ENCODE assay signal across 8 cellular contexts in genomic region chr6:134052776-134053120, GRCh38. TPM values are rescaled to one million over a fixed set of nuclear protein-coding genes. Genes with fewer than 3 reads are reported as not detected.
A peak's percentile ranks its signal among the peaks of the same experiment; 100 is the strongest.
DNase-seq lines count a peak whose midpoint lies in the region; ATAC-seq and TF ChIP-seq lines count a peak whose summit lies in the region.

No MANE protein-coding gene starts in this region.

- no peaks in the 10 kb centered on the region for H3K9me3 Mint-ChIP-seq in stimulated activated naive B cell treated with anti-CD40 and anti-IgM and Interleukin-4, amounts not matched to agents 10 μg/mL and 1 μg/mL and 100 μg/mL, for 72 hours

- H3K9ac ChIP-seq in HCT116 (ENCODE audit: low read length) = peak overlapping the region; percentile 66

- POLR2A ChIA-PET in HCT116 (lab: Charles Lee) = interaction anchor here (1.5 kb wide), 1 partner anchor 11 kb away, joined by 4 read pairs; no protein-coding TSS in a partner anchor

- peaks cover 5 to 11% of the 10 kb centered on the region in 2 donors for H3K4me1 Mint-ChIP-seq in stimulated activated naive B cell treated with anti-CD40 and anti-IgM and Interleukin-4, amounts not matched to agents 10 μg/mL and 1 μg/mL and 100 μg/mL, for 72 hours

- no peak for TF ChIP-seq CTCF in HCT116 (IDR thresholded peaks at IDR 0.05 in 2 of 3, conservative IDR thresholded peaks at IDR 0.05 in 1 of 3; ENCODE audit: borderline replicate concordance in 1 of 3, insufficient read depth in 1 of 3, low read depth in 2 of 3, low read length in 2 of 3)
- no peak for TF ChIP-seq CTCF in WI38 (IDR thresholded peaks at IDR 0.05; ENCODE audit: low read depth, low read length)
- no peak for TF ChIP-seq CTCF in hepatocyte (IDR thresholded peaks at IDR 0.05; ENCODE audit: poor library complexity)

- RAD21 ChIA-PET in HCT116 (lab: Charles Lee; ENCODE audit: low non-redundant PET in 1 of 2, low total read pairs in 2 of 2, uncharacterized antibody in 2 of 2, unreplicated experiment in 2 of 2) = interaction anchor here in 1 of 2 experiments (0.6 kb wide), 2 partner anchors 55 to 129 kb away, joined by 3 read pairs; no protein-coding TSS in a partner anchor

- peaks cover 0 to 6% of the 10 kb centered on the region in 2 donors for H3K27me3 Mint-ChIP-seq in stimulated activated naive B cell treated with anti-CD40 and anti-IgM and Interleukin-4, amounts not matched to agents 10 μg/mL and 1 μg/mL and 100 μg/mL, for 72 hours

- intact Hi-C loops in HCT116 (cut with micrococcal nuclease) = loop anchor here (5.0 kb wide), 1 partner anchor 75 kb away; no protein-coding TSS in a partner anchor

- H3K9me3 ChIP-seq in HCT116 (ENCODE audit: control insufficient read depth in 1 of 2, insufficient read depth in 1 of 2, low read depth in 1 of 2, low read length in 2 of 2) (no peaks in the 10 kb centered on the region), hepatocyte (ENCODE audit: low read depth) (no peaks in the 10 kb centered on the region)

- peaks cover 0 to 17% of the 10 kb centered on the region in 2 experiments; a peak in 3 of 4 replicates for H3K4me1 ChIP-seq in HCT116 (ENCODE audit: control insufficient read depth in 1 of 2, insufficient read depth in 2 of 2, low read length in 2 of 2)
- no peaks in the 10 kb centered on the region for H3K4me1 ChIP-seq in hepatocyte (ENCODE audit: insufficient read depth)

- TF ChIP-seq RAD21 in HCT116 (IDR thresholded peaks at IDR 0.05; ENCODE audit: low read depth) = no peak

- peak overlapping the region; percentile 90 to 96 for H3K4me3 Mint-ChIP-seq in stimulated activated naive B cell treated with anti-CD40 and anti-IgM and Interleukin-4, amounts not matched to agents 10 μg/mL and 1 μg/mL and 100 μg/mL, for 72 hours

- no peaks in the 10 kb centered on the region for H4K20me1 ChIP-seq in HCT116 (ENCODE audit: insufficient read depth)
- H4K20me1 ChIP-seq in hepatocyte (ENCODE audit: insufficient read depth, poor library complexity, severe bottlenecking) = no peaks in the 10 kb centered on the region

- H3K4me2 ChIP-seq in HCT116 (ENCODE audit: low read length) = peak overlapping the region; percentile 88
- H3K4me2 ChIP-seq in hepatocyte = peak overlapping the region; percentile 79

- WGBS in hepatocyte (ENCODE audit: low lambda C conversion rate, missing lambda C conversion rate) = 0% methylated on average over 1 of the region's 1 CpG

- no TSS peak for BruUV-seq in HCT116 (replicated peaks; lab: Mats Ljungman, UMichigan)

- H3K36me3 ChIP-seq in HCT116 (ENCODE audit: control insufficient read depth in 1 of 2, insufficient read depth in 2 of 2, low read length in 2 of 2) (no peaks in the 10 kb centered on the region), hepatocyte (replicated peaks; ENCODE audit: insufficient read depth, low read depth) (no peaks in the 10 kb centered on the region)

- H2AFZ ChIP-seq in HCT116 (ENCODE audit: low read depth, low read length, poor library complexity, severe bottlenecking) (peak overlapping the region; percentile 91), hepatocyte (no peak overlapping the region)

- ATAC-seq in HCT116 = no peak
- ATAC-seq in stimulated activated naive B cell treated with anti-CD40 and anti-IgM and Interleukin-4, amounts not matched to agents 10 μg/mL and 1 μg/mL and 100 μg/mL, for 72 hours (replicated peaks) = no peak
- ATAC-seq in GM19467 (IDR thresholded peaks at IDR 0.05; ENCODE audit: unreplicated experiment) = no peak

- no peak overlapping the region for H3K27ac ChIP-seq in HCT116 (ENCODE audit: low read depth, low read length)
- H3K27ac ChIP-seq in hepatocyte = no peak overlapping the region

- CTCF ChIA-PET in HCT116 (lab: Charles Lee) = interaction anchor here (4.3 kb wide), 1 partner anchor 11 kb away, joined by 27 read pairs; no protein-coding TSS in a partner anchor

- no peaks in the 10 kb centered on the region for H3K79me2 ChIP-seq in HCT116 (ENCODE audit: insufficient read depth, low read length)
- H3K79me2 ChIP-seq in hepatocyte = no peaks in the 10 kb centered on the region

- H3K9me2 ChIP-seq in HCT116 (ENCODE audit: insufficient read depth) = no peaks in the 10 kb centered on the region
- no peaks in the 10 kb centered on the region for H3K9me2 ChIP-seq in hepatocyte (replicated peaks; ENCODE audit: insufficient read depth)

- no peaks in the 10 kb centered on the region for H3K27me3 ChIP-seq in HCT116 (ENCODE audit: insufficient read depth, low read length)
- no peaks in the 10 kb centered on the region for H3K27me3 ChIP-seq in hepatocyte

- H3K36me3 Mint-ChIP-seq in stimulated activated naive B cell treated with anti-CD40 and anti-IgM and Interleukin-4, amounts not matched to agents 10 μg/mL and 1 μg/mL and 100 μg/mL, for 72 hours = no peaks in the 10 kb centered on the region

- DNase-seq in HCT116 (ENCODE audit: low read depth, low spot score) (no peak), hepatocyte (ENCODE audit: low spot score) (no peak), NCI-H2081 treated with DMSO at 0.1 percent for 48 hours (lab: John Stamatoyannopoulos, UW) (no peak)
- DNase-seq in stimulated activated naive B cell treated with anti-CD40 and anti-IgM and Interleukin-4, amounts not matched to agents 10 μg/mL and 1 μg/mL and 100 μg/mL, for 72 hours = no peak
- no peak for DNase-seq in activated effector memory CD4-positive, alpha-beta T cell treated with anti-CD3 and anti-CD28 coated beads, Interleukin-2, amount 50 U/mL, for 16 hours
- no peak for DNase-seq in stimulated activated naive CD4-positive, alpha-beta T cell (lab: John Stamatoyannopoulos, UW)

- H3K4me3 ChIP-seq in HCT116 (replicated peaks in 1 of 2; ENCODE audit: low read depth in 1 of 2, low read length in 2 of 2) (peak overlapping the region; percentile 70 to 72), WI38 (ENCODE audit: low read depth, low read length) (peak overlapping the region; percentile 78), hepatocyte (no peak overlapping the region)

- TF ChIP-seq POLR2A in HCT116 (IDR thresholded peaks at IDR 0.05; ENCODE audit: borderline replicate concordance, extremely low read depth, insufficient read depth, insufficient read length) = no peak

- no peak overlapping the region for H3K27ac Mint-ChIP-seq in stimulated activated naive B cell treated with anti-CD40 and anti-IgM and Interleukin-4, amounts not matched to agents 10 μg/mL and 1 μg/mL and 100 μg/mL, for 72 hours

TF ChIP-seq in HCT116, 20 proteins besides CTCF, POLR2A, EP300 and RAD21:
- TF ChIP-seq MAX (IDR thresholded peaks at IDR 0.05) = no peak
- TF ChIP-seq SP1 (IDR thresholded peaks at IDR 0.05; ENCODE audit: low read depth) = 0 out of 2 replicates have a peak, but pooled peaks have one; percentile 1

RNA-seq across cellular contexts. Expression of gene SLC2A12, which starts 0.3 kb away (rescaled TPM):
- 2.1 TPM for total RNA-seq in HCT116 (2021; ENCODE audit: unreplicated experiment)
- polyA plus RNA-seq in HCT116 (2012) = 1.7 and 2.5 TPM in 2 replicates
- total RNA-seq in hepatocyte = 2.5 and 2.9 TPM in 2 replicates
- polyA plus RNA-seq in hepatocyte = 0.86 and 1.1 TPM in 2 replicates
